In the genomic region with DNA sequence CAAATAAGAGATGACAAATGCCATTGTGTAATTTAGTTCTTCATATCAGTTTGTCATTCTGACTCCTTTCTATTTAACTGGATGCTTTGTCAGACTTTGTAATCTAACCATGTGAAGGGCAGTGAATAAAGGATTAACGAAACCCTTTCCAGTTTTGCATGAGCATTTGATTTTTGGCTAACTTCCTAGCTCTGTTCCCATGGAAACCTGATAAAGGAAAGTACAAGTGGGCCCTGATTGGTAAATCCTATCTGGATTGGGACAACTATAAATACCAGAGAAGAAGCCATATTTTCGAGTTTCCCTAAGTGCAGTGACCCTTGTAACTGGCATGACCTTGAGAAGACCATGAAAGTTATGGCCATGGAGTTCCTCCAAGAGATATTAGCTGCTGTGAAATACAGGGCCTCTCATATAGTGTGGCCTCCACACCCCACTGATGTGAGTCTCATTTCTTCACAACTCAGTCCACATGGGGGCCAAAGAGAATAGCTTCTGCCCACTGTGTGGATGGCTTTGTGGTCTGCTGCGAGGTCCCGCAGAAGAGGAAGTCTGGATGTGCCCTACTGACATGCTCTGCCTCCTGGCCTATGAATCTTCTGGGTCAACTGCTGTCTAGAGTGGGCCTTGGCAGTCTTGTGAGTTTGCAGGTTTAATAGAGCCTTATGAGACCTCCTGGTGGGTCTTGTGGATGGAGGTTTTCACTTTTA, we compare ENCODE assay signal across 15 cellular contexts. TPM values are rescaled to one million over a fixed set of nuclear protein-coding genes. Genes with fewer than 3 reads are reported as not detected.
DNase-seq lines count a peak whose midpoint lies in the region; ATAC-seq and TF ChIP-seq lines count a peak whose summit lies in the region.
"Had no signal": no experiment of that assay in that cellular context is flagged by ENCODE, and none has a peak within 500 bp of the region (broad histone marks: within the 10 kb centered on the region; RNA-seq: fewer than 3 reads in every experiment).

No MANE protein-coding gene starts in this region.

- 79 to 83% methylated on average over 4 of the region's 4 CpGs for WGBS in thyroid gland, 2 donors

- ATAC-seq in Right ventricle myocardium superior (ENCODE audit: poor library complexity): peak; percentile 29
- ATAC-seq: esophagus mucosa had no signal

- H3K9me3 ChIP-seq in adipocyte (ENCODE audit: control insufficient read depth, low read length) (no peaks in the 10 kb centered on the region), thyroid gland (no peaks in the 10 kb centered on the region)
- H3K9me3 ChIP-seq: BLaER1, tibial artery had no signal

- TF ChIP-seq CTCF in HL-60 (IDR thresholded peaks at IDR 0.05; ENCODE audit: insufficient read depth, low read length): no peak
- no peak for TF ChIP-seq CTCF in retinal pigment epithelial cell (conservative IDR thresholded peaks at IDR 0.05; ENCODE audit: low read depth, low read length)
- TF ChIP-seq CTCF in thyroid gland (IDR thresholded peaks at IDR 0.05): no peak

- intact Hi-C loops in Right ventricle myocardium superior (cut with DNase I) (no loop called here), thyroid gland (cut with DNase I) (no loop called here)

- TF ChIP-seq POLR2A in thyroid gland (IDR thresholded peaks at IDR 0.05): no peak

- CTCF ChIA-PET in HEK293T (lab: Yijun Ruan, JAX): interaction anchor here (0.7 to 1.5 kb wide), 2 partner anchors 36 to 37 kb away, joined by 3 read pairs; no protein-coding TSS in a partner anchor

- peak overlapping the region; percentile 66 for H3K9ac ChIP-seq in adipocyte (ENCODE audit: low read length)
- H3K9ac ChIP-seq: BLaER1 had no signal

- peak overlapping the region; percentile 60 for H3K27ac ChIP-seq in HL-60 (replicated peaks)
- H3K27ac ChIP-seq in thyroid gland: peak overlapping the region in 1 of 3 donors; percentile 7
- H3K27ac ChIP-seq: BLaER1, tibial artery, WERI-Rb-1 had no signal

- no peak overlapping the region for H3K4me3 ChIP-seq in HL-60 (replicated peaks; ENCODE audit: insufficient read depth, low read length)
- peak overlapping the region; percentile 13 for H3K4me3 ChIP-seq in adipocyte (ENCODE audit: low read length)
- H3K4me3 ChIP-seq in retinal pigment epithelial cell (ENCODE audit: low read length): no peak overlapping the region
- no peak overlapping the region for H3K4me3 ChIP-seq in thyroid gland (replicated peaks in 1 of 3)
- H3K4me3 ChIP-seq: BLaER1, tibial artery had no signal

- peaks cover 56% of the 10 kb centered on the region for H3K4me1 ChIP-seq in adipocyte (ENCODE audit: control insufficient read depth, insufficient read depth, low read length)
- H3K4me1 ChIP-seq in thyroid gland: no peaks in the 10 kb centered on the region
- H3K4me1 ChIP-seq: BLaER1 had no signal

- H3K36me3 ChIP-seq in adipocyte (ENCODE audit: control insufficient read depth, insufficient read depth, low read length, severe bottlenecking) (no peaks in the 10 kb centered on the region), thyroid gland (no peaks in the 10 kb centered on the region)
- H3K36me3 ChIP-seq: BLaER1, tibial artery, WERI-Rb-1 had no signal

- peak; percentile 78 to 81 for DNase-seq in HL-60 (ENCODE audit: low read depth in 1 of 2, low spot score in 1 of 2)
- DNase-seq in adipocyte (ENCODE audit: low read depth): peak; percentile 38
- DNase-seq in Right ventricle myocardium superior: no peak
- peak; percentile 94 for DNase-seq in retinal pigment epithelial cell (ENCODE audit: low read depth)
- no peak for DNase-seq in HEK293T (ENCODE audit: extremely low spot score)
- no peak for DNase-seq in thyroid gland
- no peak for DNase-seq in activated naive CD4-positive, alpha-beta T cell treated with anti-CD3 and anti-CD28 coated beads, Interleukin-2, amount 50 U/mL, for 16 hours
- DNase-seq in activated naive CD4-positive, alpha-beta T cell treated with Interleukin-2 at 50 U/mL for 16 hours: no peak
- DNase-seq: activated T-cell treated with anti-CD3 and anti-CD28 coated beads for 4 hours, NCI-H2081, posterior cingulate gyrus, tibial artery, WERI-Rb-1 had no signal

- H3K27me3 ChIP-seq in HL-60 (ENCODE audit: insufficient read depth, poor library complexity, severe bottlenecking) (no peaks in the 10 kb centered on the region), adipocyte (replicated peaks; ENCODE audit: control insufficient read depth, insufficient read depth, low read length) (no peaks in the 10 kb centered on the region), thyroid gland (no peaks in the 10 kb centered on the region)
- H3K27me3 ChIP-seq: BLaER1, tibial artery had no signal

- POLR2A ChIA-PET in HEK293T (lab: Yijun Ruan, JAX): interaction anchor here (1.5 kb wide), 1 partner anchor 38 kb away, joined by 5 read pairs; a partner anchor contains a TSS

TF ChIP-seq in HEK293T, 16 proteins besides CTCF, POLR2A, EP300 and RAD21:
- TF ChIP-seq HDGF (IDR thresholded peaks at IDR 0.05; ENCODE audit: borderline replicate concordance): no peak
- no peak for TF ChIP-seq SUZ12 (IDR thresholded peaks at IDR 0.05)
- TF ChIP-seq NFRKB (IDR thresholded peaks at IDR 0.05): no peak
TF ChIP-seq in HEK293T: peak in this region for 0.

RNA-seq across cellular contexts. Expression of a gene that starts 38.2 kb away (rescaled TPM):
- total RNA-seq in Right ventricle myocardium superior (17.1 TPM), thyroid gland (10 to 100 TPM; 10.4 to 42.2 (median 18.4) TPM)

Comparison
In these comparisons a context has a peak if more than half of its experiments do, and no peak if none do; other contexts are left out.
1. DNase-seq: peak in HL-60 (2 of 2), adipocyte (single experiment) and retinal pigment epithelial cell (single experiment); none in Right ventricle myocardium superior (single experiment), HEK293T (single experiment), thyroid gland (0 of 2), activated naive CD4-positive, alpha-beta T cell treated with anti-CD3 and anti-CD28 coated beads, Interleukin-2, amount 50 U/mL, for 16 hours (single experiment) and activated naive CD4-positive, alpha-beta T cell treated with Interleukin-2 at 50 U/mL for 16 hours (single experiment).